Comparison of ENCODE assay signal across 14 cellular contexts in genomic region chr20:48169650-48170049, GRCh38.
DNase-seq lines count a peak whose midpoint lies in the region; ATAC-seq, FAIRE-seq and TF ChIP-seq lines count a peak whose summit lies in the region.
"Had no signal": no experiment of that assay in that cellular context is flagged by ENCODE, and none has a peak within 500 bp of the region (broad histone marks: within the 10 kb centered on the region; RNA-seq: fewer than 3 reads in every experiment).

No MANE protein-coding gene starts in this region.

- H3K9me2 ChIP-seq in PC-3 (replicated peaks; ENCODE audit: low read length): no peaks in the 10 kb centered on the region

- H3K9me3 ChIP-seq in PC-3 (ENCODE audit: low read length): no peaks in the 10 kb centered on the region

- peak; percentile 55 for ATAC-seq in PC-3
- ATAC-seq in GM18511 (IDR thresholded peaks at IDR 0.05; ENCODE audit: unreplicated experiment): no peak
- no peak for ATAC-seq in Right ventricle myocardium superior (ENCODE audit: poor library complexity)

- H3K79me2 ChIP-seq in PC-3 (ENCODE audit: low read length): no peaks in the 10 kb centered on the region

- peak overlapping the region; percentile 16; the same call in 1 of the 2 replicates for H3K4me2 ChIP-seq in PC-3 (ENCODE audit: low read length)
- H3K4me2 ChIP-seq: BLaER1 treated with 17β-estradiol and CSF1 and Interleukin-3, amounts not matched to agents 10 nM and 100 nM had no signal

- FAIRE-seq in HTR-8/SVneo (lab: Jason Lieb, UNC) (peak; percentile 46), endometrium (lab: Jason Lieb, UNC) (peak; percentile 61)
- FAIRE-seq: H54 had no signal

- H3K4me1 ChIP-seq in PC-3 (ENCODE audit: insufficient read depth, low read length): peaks cover 10% of the 10 kb centered on the region

- H3K27ac ChIP-seq in PC-3 (ENCODE audit: low read length) (no peak overlapping the region), coronary artery (no peak overlapping the region)
- H3K27ac ChIP-seq: BLaER1 treated with 17β-estradiol and CSF1 and Interleukin-3, amounts not matched to agents 10 nM and 100 nM; GM23248 had no signal

- no TSS peak for BruUV-seq in PC-3 (replicated peaks; lab: Mats Ljungman, UMichigan)

- CTCF ChIA-PET in PC-3 (lab: Charles Lee): no interaction called here

- H3K36me3 ChIP-seq in PC-3 (ENCODE audit: low read depth, low read length): no peaks in the 10 kb centered on the region
- H3K36me3 ChIP-seq: BLaER1 treated with 17β-estradiol and CSF1 and Interleukin-3, amounts not matched to agents 10 nM and 100 nM had no signal

- DNase-seq in HTR-8/SVneo (ENCODE audit: insufficient read length, low spot score): no peak
- DNase-seq in PC-3: peak; percentile 23
- peak; percentile 24 for DNase-seq in posterior vena cava (ENCODE audit: low spot score)
- DNase-seq in Right ventricle myocardium superior: no peak
- no peak for DNase-seq in coronary artery (ENCODE audit: low spot score)
- DNase-seq: ACHN; Calu3; CD4-positive, alpha-beta T cell; DMS 273 treated with DMSO at 0.1 percent for 48 hours; GM23248 had no signal

- H3F3A ChIP-seq in PC-3 (ENCODE audit: low read length, unreplicated experiment): no peaks in the 10 kb centered on the region

- intact Hi-C loops in PC-3 (cut with micrococcal nuclease) (no loop called here), posterior vena cava (cut with DNase I) (no loop called here), Right ventricle myocardium superior (cut with DNase I) (no loop called here)

- TF ChIP-seq CTCF in PC-3 (conservative IDR thresholded peaks at IDR 0.05; ENCODE audit: low read depth, low read length) (no peak), coronary artery (IDR thresholded peaks at IDR 0.05) (no peak)

- 0 out of 2 replicates have a peak overlapping the region, but pooled peaks have one; percentile 37 for H2AFZ ChIP-seq in PC-3 (ENCODE audit: low read length)
- H2AFZ ChIP-seq: GM23248 had no signal

- no peaks in the 10 kb centered on the region for H4K20me1 ChIP-seq in PC-3 (ENCODE audit: low read length)
- H4K20me1 ChIP-seq: BLaER1 treated with 17β-estradiol and CSF1 and Interleukin-3, amounts not matched to agents 10 nM and 100 nM had no signal

- POLR2A ChIA-PET in PC-3 (lab: Charles Lee; ENCODE audit: unreplicated experiment): no interaction called here

- H3K4me3 ChIP-seq in PC-3 (ENCODE audit: low read length) (no peak overlapping the region), coronary artery (no peak overlapping the region)
- H3K4me3 ChIP-seq: BLaER1 treated with 17β-estradiol and CSF1 and Interleukin-3, amounts not matched to agents 10 nM and 100 nM; GM23248 had no signal

- no peak overlapping the region for H3K9ac ChIP-seq in PC-3 (ENCODE audit: low read length)
- H3K9ac ChIP-seq: BLaER1 treated with 17β-estradiol and CSF1 and Interleukin-3, amounts not matched to agents 10 nM and 100 nM; GM23248 had no signal

- H3K27me3 ChIP-seq in PC-3 (ENCODE audit: low read length): no peaks in the 10 kb centered on the region; the same call in 1 of the 2 replicates
- H3K27me3 ChIP-seq: BLaER1 treated with 17β-estradiol and CSF1 and Interleukin-3, amounts not matched to agents 10 nM and 100 nM had no signal

Comparison
In these comparisons a context has a peak if more than half of its experiments do, and no peak if none do; other contexts are left out.
1. DNase-seq: peak in PC-3 (single experiment) and posterior vena cava (single experiment); none in HTR-8/SVneo (single experiment), Right ventricle myocardium superior (single experiment) and coronary artery (single experiment).